ENCODE assay signal across 17 cellular contexts in genomic region chr4:120948382-120948781, GRCh38. TPM values are rescaled to one million over a fixed set of nuclear protein-coding genes. Genes with fewer than 3 reads are reported as not detected.
"Had no signal": no experiment of that assay in that cellular context is flagged by ENCODE, and none has a peak within 500 bp of the region (broad histone marks: within the 10 kb centered on the region; RNA-seq: fewer than 3 reads in every experiment).

No MANE protein-coding gene starts in this region.

- H3K27ac ChIP-seq: brain microvascular endothelial cell, neutrophil, parathyroid adenoma, sigmoid colon had no signal

- H3K4me3 Mint-ChIP-seq: activated naive CD8-positive, alpha-beta T cell treated with anti-CD3 and anti-CD28 coated beads, Interleukin-2, amount 10 ng/mL, durations not matched to agents 7 days and 5 days; activated T-helper 1 cell treated with anti-CD3 and anti-CD28 coated beads, Interleukin-12 subunit alpha, Interleukin-12 subunit beta, Interleukin-2, Interleukin-4 antibody, amounts not matched to agents 30 ng/mL and 10 ng/mL and 1 ng/mL, durations not matched to agents 14 hours and 24 hours and 36 hours; dendritic cell treated with granulocyte-macrophage colony-stimulating factor and Interleukin-4, amounts not matched to agents 40 ng/mL and 50 ng/mL, for 4 days; effector memory CD8-positive, alpha-beta T cell; naive thymus-derived CD4-positive, alpha-beta T cell; stimulated activated effector memory CD8-positive, alpha-beta T cell treated with anti-CD3 and anti-CD28 coated beads, Interleukin-12 subunit alpha, Interleukin-12 subunit beta, amount 100 ng/mL, for 72 hours; T-helper 2 cell treated with Interferon-gamma antibody and Interleukin-4, amounts not matched to agents 5 μg/mL and 100 μg/mL, for 36 hours had no signal

- H2AFZ ChIP-seq: parathyroid adenoma had no signal

- H3K36me3 Mint-ChIP-seq: stimulated activated effector memory CD8-positive, alpha-beta T cell treated with anti-CD3 and anti-CD28 coated beads, Interleukin-12 subunit alpha, Interleukin-12 subunit beta, amount 100 ng/mL, for 72 hours had no signal

- H3K9ac ChIP-seq: parathyroid adenoma had no signal

- H3K27ac Mint-ChIP-seq: activated naive CD8-positive, alpha-beta T cell treated with anti-CD3 and anti-CD28 coated beads, Interleukin-2, amount 10 ng/mL, durations not matched to agents 7 days and 5 days; activated T-helper 1 cell treated with anti-CD3 and anti-CD28 coated beads, Interleukin-12 subunit alpha, Interleukin-12 subunit beta, Interleukin-2, Interleukin-4 antibody, amounts not matched to agents 30 ng/mL and 10 ng/mL and 1 ng/mL, durations not matched to agents 14 hours and 24 hours and 36 hours; dendritic cell treated with granulocyte-macrophage colony-stimulating factor and Interleukin-4, amounts not matched to agents 40 ng/mL and 50 ng/mL, for 4 days; effector memory CD8-positive, alpha-beta T cell; naive thymus-derived CD4-positive, alpha-beta T cell; stimulated activated effector memory CD8-positive, alpha-beta T cell treated with anti-CD3 and anti-CD28 coated beads, Interleukin-12 subunit alpha, Interleukin-12 subunit beta, amount 100 ng/mL, for 72 hours; T-helper 2 cell treated with Interferon-gamma antibody and Interleukin-4, amounts not matched to agents 5 μg/mL and 100 μg/mL, for 36 hours had no signal

- DNase-seq: activated naive CD4-positive, alpha-beta T cell; activated naive CD8-positive, alpha-beta T cell treated with anti-CD3 and anti-CD28 coated beads, Interleukin-2, amount 10 ng/mL, durations not matched to agents 7 days and 5 days; anterior cingulate cortex; brain microvascular endothelial cell; cerebellar nuclear complex; effector memory CD8-positive, alpha-beta T cell; erythroblast; naive thymus-derived CD4-positive, alpha-beta T cell; sigmoid colon; stimulated activated CD4-positive, alpha-beta T cell treated with anti-CD3 and anti-CD28 coated beads, Interleukin-12 subunit alpha, Interleukin-12 subunit beta, amount 100 ng/mL, for 4 hours had no signal

- H3K27me3 Mint-ChIP-seq: activated naive CD8-positive, alpha-beta T cell treated with anti-CD3 and anti-CD28 coated beads, Interleukin-2, amount 10 ng/mL, durations not matched to agents 7 days and 5 days had no signal

- H3K79me2 ChIP-seq: parathyroid adenoma had no signal

- H3K27me3 ChIP-seq: brain microvascular endothelial cell, neutrophil, sigmoid colon had no signal

- ATAC-seq: effector memory CD8-positive, alpha-beta T cell; left lobe of liver; naive thymus-derived CD4-positive, alpha-beta T cell; stimulated activated effector memory CD8-positive, alpha-beta T cell treated with anti-CD3 and anti-CD28 coated beads, Interleukin-12 subunit alpha, Interleukin-12 subunit beta, amount 100 ng/mL, for 72 hours had no signal

- H3K4me1 Mint-ChIP-seq: activated naive CD8-positive, alpha-beta T cell treated with anti-CD3 and anti-CD28 coated beads, Interleukin-2, amount 10 ng/mL, durations not matched to agents 7 days and 5 days; naive thymus-derived CD4-positive, alpha-beta T cell; stimulated activated effector memory CD8-positive, alpha-beta T cell treated with anti-CD3 and anti-CD28 coated beads, Interleukin-12 subunit alpha, Interleukin-12 subunit beta, amount 100 ng/mL, for 72 hours had no signal

- H3K36me3 ChIP-seq: brain microvascular endothelial cell, neutrophil, sigmoid colon had no signal

- H3K4me3 ChIP-seq: sigmoid colon had no signal

- H3K4me1 ChIP-seq: parathyroid adenoma, sigmoid colon had no signal

RNA-seq across cellular contexts. Expression of gene PRDM5, which starts 25.9 kb away (rescaled TPM):
- total RNA-seq: activated T-helper 1 cell treated with anti-CD3 and anti-CD28 coated beads, Interleukin-12 subunit alpha, Interleukin-12 subunit beta, Interleukin-2, Interleukin-4 antibody, amounts not matched to agents 30 ng/mL and 10 ng/mL and 1 ng/mL, durations not matched to agents 14 hours and 24 hours and 36 hours had no signal
